Comparison of ENCODE assay signal across 1 cellular context in genomic region chr17:75855310-75856061, GRCh38.
TF ChIP-seq lines count a peak whose summit lies in the region.

Gene WBP2, minus strand, starts transcription at chr17:75855335. Its CDS starts 38 bp downstream, at chr17:75855297.

TF ChIP-seq in HepG2, 621 proteins besides CTCF, POLR2A, EP300 and RAD21 (continued from another document and continues in another):
- TF ChIP-seq TEF (CRISPR knock-in tag; IDR thresholded peaks at IDR 0.05) (peak; percentile 73; the same call in 1 of the 2 replicates), POGZ (CRISPR knock-in tag; IDR thresholded peaks at IDR 0.05) (peak; percentile 65; the same call in 1 of the 2 replicates), ZNF75D (CRISPR knock-in tag; IDR thresholded peaks at IDR 0.05; ENCODE audit: borderline replicate concordance) (no peak), KLF9 (CRISPR knock-in tag; IDR thresholded peaks at IDR 0.05; ENCODE audit: low read depth) (peak; percentile 85; the same call in 1 of the 2 replicates), DR1 (CRISPR knock-in tag; IDR thresholded peaks at IDR 0.05) (peak; percentile 97), ZSCAN30 (CRISPR knock-in tag; IDR thresholded peaks at IDR 0.05) (no peak; the same call in 1 of the 2 replicates), ZBTB34 (CRISPR knock-in tag; IDR thresholded peaks at IDR 0.05) (no peak; the same call in 1 of the 2 replicates), ZNF549 (CRISPR knock-in tag; IDR thresholded peaks at IDR 0.05) (no peak), ZNF572 (CRISPR knock-in tag; IDR thresholded peaks at IDR 0.05) (peak; percentile 98), TBL1XR1 (IDR thresholded peaks at IDR 0.05; ENCODE audit: borderline replicate concordance, low read length, partially characterized antibody) (peak; percentile 98), ZBTB3 (CRISPR knock-in tag; IDR thresholded peaks at IDR 0.05; ENCODE audit: borderline replicate concordance, low read depth) (no peak), ARID4A (CRISPR knock-in tag; IDR thresholded peaks at IDR 0.05; ENCODE audit: borderline replicate concordance) (peak; percentile 98), CEBPB (IDR thresholded peaks at IDR 0.05; ENCODE audit: borderline replicate concordance, low read depth, low read length) (peak; percentile 94), ZNF589 (CRISPR knock-in tag; conservative IDR thresholded peaks at IDR 0.05) (0 out of 2 replicates have a peak, but pooled peaks have one; percentile 67), MBD4 (IDR thresholded peaks at IDR 0.05; ENCODE audit: borderline replicate concordance, low read length) (no peak), ZNF770 (CRISPR knock-in tag; IDR thresholded peaks at IDR 0.05) (peak; percentile 60; the same call in 1 of the 2 replicates), ZNF484 (CRISPR knock-in tag; IDR thresholded peaks at IDR 0.05; ENCODE audit: borderline replicate concordance, low read depth) (peak; percentile 92; the same call in 1 of the 2 replicates), ZNF687 (CRISPR knock-in tag; IDR thresholded peaks at IDR 0.05) (peak; percentile 96), SNAI1 (CRISPR knock-in tag; IDR thresholded peaks at IDR 0.05; ENCODE audit: borderline replicate concordance) (no peak), SNAPC5 (CRISPR knock-in tag; IDR thresholded peaks at IDR 0.05; ENCODE audit: borderline replicate concordance) (no peak), ZBTB4 (CRISPR knock-in tag; IDR thresholded peaks at IDR 0.05; ENCODE audit: borderline replicate concordance) (peak; percentile 95), ZC3H13 (CRISPR knock-in tag; IDR thresholded peaks at IDR 0.05) (no peak), JDP2 (CRISPR knock-in tag; IDR thresholded peaks at IDR 0.05; ENCODE audit: borderline replicate concordance) (no peak), XRCC5 (optimal IDR thresholded peaks at IDR 0.05; ENCODE audit: low read length) (peak; percentile 94), ZNF407 (CRISPR knock-in tag; IDR thresholded peaks at IDR 0.05; ENCODE audit: not compliant biosample characterization) (peak; percentile 75), ELF1 (CRISPR knock-in tag; IDR thresholded peaks at IDR 0.05) (peak; percentile 91), SCMH1 (CRISPR knock-in tag; IDR thresholded peaks at IDR 0.05; ENCODE audit: borderline replicate concordance) (no peak), ZNF558 (CRISPR knock-in tag; IDR thresholded peaks at IDR 0.05; ENCODE audit: borderline replicate concordance) (no peak), KDM2A (CRISPR knock-in tag; IDR thresholded peaks at IDR 0.05; ENCODE audit: borderline replicate concordance, low read depth) (peak; percentile 95), ZNF501 (CRISPR knock-in tag; IDR thresholded peaks at IDR 0.05) (peak; percentile 100)
